Comparison of ENCODE assay signal across 12 cellular contexts in genomic region chr17:49022391-49022941, GRCh38. TPM values are rescaled to one million over a fixed set of nuclear protein-coding genes. Genes with fewer than 3 reads are reported as not detected.
A peak's percentile ranks its signal among the peaks of the same experiment; 100 is the strongest.
DNase-seq lines count a peak whose midpoint lies in the region; ATAC-seq and TF ChIP-seq lines count a peak whose summit lies in the region.
"Had no signal": no experiment of that assay in that cellular context is flagged by ENCODE, and none has a peak within 500 bp of the region (broad histone marks: within the 10 kb centered on the region; RNA-seq: fewer than 3 reads in every experiment).

No MANE protein-coding gene starts in this region.

- no peak overlapping the region for H3K4me2 ChIP-seq in PC-3 (ENCODE audit: low read length)

- H3K4me1 ChIP-seq in PC-3 (ENCODE audit: insufficient read depth, low read length) (no peaks in the 10 kb centered on the region), endodermal cell (ENCODE audit: control insufficient read depth, insufficient read depth, low read length) (peaks cover 28% of the 10 kb centered on the region)
- H3K4me1 ChIP-seq: prostate gland had no signal

- POLR2A ChIA-PET in PC-3 (lab: Charles Lee; ENCODE audit: unreplicated experiment): no interaction called here

- H3K4me3 ChIP-seq in PC-3 (ENCODE audit: low read length) (no peak overlapping the region), endodermal cell (ENCODE audit: low read length) (peak overlapping the region; percentile 68)
- H3K4me3 ChIP-seq: prostate gland had no signal

- no peak overlapping the region for H3K9ac ChIP-seq in PC-3 (ENCODE audit: low read length)
- peak overlapping the region; percentile 59 for H3K9ac ChIP-seq in endodermal cell (ENCODE audit: extremely low read depth, low read length, poor library complexity, severe bottlenecking)

- H3K36me3 ChIP-seq in PC-3 (ENCODE audit: low read depth, low read length): no peaks in the 10 kb centered on the region
- H3K36me3 ChIP-seq in endodermal cell (ENCODE audit: control insufficient read depth, insufficient read depth, low read length): peaks cover 54% of the 10 kb centered on the region
- H3K36me3 ChIP-seq: prostate gland had no signal

- CTCF ChIA-PET in PC-3 (lab: Charles Lee): no interaction called here

- no peaks in the 10 kb centered on the region for H3K79me2 ChIP-seq in PC-3 (ENCODE audit: low read length)

- peaks cover 51% of the 10 kb centered on the region for H3K4me1 Mint-ChIP-seq in endodermal cell
- H3K4me1 Mint-ChIP-seq in nephron: peaks cover 46% of the 10 kb centered on the region
- no peaks in the 10 kb centered on the region for H3K4me1 Mint-ChIP-seq in activated T-helper 17 cell treated with anti-CD3 and anti-CD28 coated beads, Interleukin-2, amount 50 U/mL, for 72 hours

- TF ChIP-seq CTCF in PC-3 (conservative IDR thresholded peaks at IDR 0.05; ENCODE audit: low read depth, low read length): no peak
- no peak for TF ChIP-seq CTCF in endodermal cell (conservative IDR thresholded peaks at IDR 0.05)
- no peak for TF ChIP-seq CTCF in nephron (IDR thresholded peaks at IDR 0.05; ENCODE audit: unreplicated experiment in 3 of 3)

- no peaks in the 10 kb centered on the region for H3K9me3 Mint-ChIP-seq in endodermal cell
- H3K9me3 Mint-ChIP-seq in nephron: no peaks in the 10 kb centered on the region
- no peaks in the 10 kb centered on the region for H3K9me3 Mint-ChIP-seq in activated T-helper 17 cell treated with anti-CD3 and anti-CD28 coated beads, Interleukin-2, amount 50 U/mL, for 72 hours
- H3K9me3 Mint-ChIP-seq: CD8-positive, alpha-beta T cell had no signal

- no peak overlapping the region for H3K27ac ChIP-seq in PC-3 (ENCODE audit: low read length)
- H3K27ac ChIP-seq in endodermal cell (ENCODE audit: low read depth, low read length): peak overlapping the region; percentile 95
- H3K27ac ChIP-seq: prostate gland had no signal

- in situ Hi-C loops in Caki2 (cut with HindIII; ENCODE audit: low pct_unique_long_range_greater_than_20kb, low sequenced_read_pairs): no loop called here

- H3K9me3 ChIP-seq in PC-3 (ENCODE audit: low read length) (no peaks in the 10 kb centered on the region), endodermal cell (ENCODE audit: control insufficient read depth, low read length) (no peaks in the 10 kb centered on the region)
- H3K9me3 ChIP-seq: prostate gland had no signal

- H4K20me1 ChIP-seq in PC-3 (ENCODE audit: low read length): no peaks in the 10 kb centered on the region

- H3K36me3 Mint-ChIP-seq in endodermal cell (ENCODE audit: low read depth) (peaks cover 52% of the 10 kb centered on the region), nephron (ENCODE audit: low read depth) (peaks cover 29% of the 10 kb centered on the region)
- no peaks in the 10 kb centered on the region for H3K36me3 Mint-ChIP-seq in activated T-helper 17 cell treated with anti-CD3 and anti-CD28 coated beads, Interleukin-2, amount 50 U/mL, for 72 hours (ENCODE audit: low read depth)
- H3K36me3 Mint-ChIP-seq: CD8-positive, alpha-beta T cell had no signal

- no peak overlapping the region for H2AFZ ChIP-seq in PC-3 (ENCODE audit: low read length)

- ATAC-seq in PC-3: no peak; the same call in 1 of the 2 replicates
- no peak for ATAC-seq in activated T-helper 17 cell treated with anti-CD3 and anti-CD28 coated beads, Interleukin-2, amount 50 U/mL, for 72 hours (replicated peaks)
- ATAC-seq: activated CD8-positive, alpha-beta T cell treated with anti-CD3 and anti-CD28 coated beads, Interleukin-2, amount 10 ng/mL, durations not matched to agents 7 days and 5 days; CD8-positive, alpha-beta T cell had no signal

- WGBS in endodermal cell (ENCODE audit: insufficient coverage in 1 of 2, insufficient read length in 1 of 2), 2 experiments: 0 to 1% methylated on average over 2 to 6 of the region's 6 CpGs

- intact Hi-C loops in PC-3 (cut with micrococcal nuclease): no loop called here

- no TSS peak for BruUV-seq in PC-3 (replicated peaks; lab: Mats Ljungman, UMichigan)

- H3K27ac Mint-ChIP-seq in endodermal cell (peak overlapping the region; percentile 98), nephron (peak overlapping the region; percentile 93 to 97 (median 96))
- H3K27ac Mint-ChIP-seq in activated T-helper 17 cell treated with anti-CD3 and anti-CD28 coated beads, Interleukin-2, amount 50 U/mL, for 72 hours: no peak overlapping the region
- H3K27ac Mint-ChIP-seq: activated CD8-positive, alpha-beta T cell treated with anti-CD3 and anti-CD28 coated beads, Interleukin-2, amount 10 ng/mL, durations not matched to agents 7 days and 5 days; CD8-positive, alpha-beta T cell had no signal

- H3K27me3 ChIP-seq in PC-3 (ENCODE audit: low read length) (no peaks in the 10 kb centered on the region), endodermal cell (ENCODE audit: control insufficient read depth, insufficient read depth, low read length, poor library complexity, severe bottlenecking) (no peaks in the 10 kb centered on the region)

- no peaks in the 10 kb centered on the region for H3F3A ChIP-seq in PC-3 (ENCODE audit: low read length, unreplicated experiment)

- H3K9me2 ChIP-seq in PC-3 (replicated peaks; ENCODE audit: low read length): no peaks in the 10 kb centered on the region

- H3K27me3 Mint-ChIP-seq in endodermal cell (ENCODE audit: insufficient read depth) (no peaks in the 10 kb centered on the region), nephron (ENCODE audit: low read depth) (no peaks in the 10 kb centered on the region)
- H3K27me3 Mint-ChIP-seq in activated T-helper 17 cell treated with anti-CD3 and anti-CD28 coated beads, Interleukin-2, amount 50 U/mL, for 72 hours: peaks cover 6% of the 10 kb centered on the region

- H3K4me3 Mint-ChIP-seq in endodermal cell: peak overlapping the region; percentile 43
- peak overlapping the region; percentile 20 to 58 (median 23) for H3K4me3 Mint-ChIP-seq in nephron
- H3K4me3 Mint-ChIP-seq in activated T-helper 17 cell treated with anti-CD3 and anti-CD28 coated beads, Interleukin-2, amount 50 U/mL, for 72 hours: no peak overlapping the region
- H3K4me3 Mint-ChIP-seq: activated CD8-positive, alpha-beta T cell treated with anti-CD3 and anti-CD28 coated beads, Interleukin-2, amount 10 ng/mL, durations not matched to agents 7 days and 5 days; CD8-positive, alpha-beta T cell had no signal

- DNase-seq in Caki2 (ENCODE audit: low read depth) (peak; percentile 54), PC-3 (peak; percentile 42), endodermal cell (peak; percentile 98), NCI-H1417 treated with DMSO at 0.1 percent for 48 hours (lab: John Stamatoyannopoulos, UW) (no peak), AML-193 (lab: John Stamatoyannopoulos, UW) (no peak), Kasumi-1 (lab: John Stamatoyannopoulos, UW) (no peak)
- DNase-seq: activated CD8-positive, alpha-beta T cell treated with anti-CD3 and anti-CD28 coated beads, Interleukin-2, amount 10 ng/mL, durations not matched to agents 7 days and 5 days; CD8-positive, alpha-beta T cell; NCI-H2171 had no signal

RNA-seq across cellular contexts. Expression of gene IGF2BP1, which starts 25.3 kb away (rescaled TPM):
- 0.29 and 1.2 TPM in 2 replicates for total RNA-seq in Caki2 (2014; rRNA removed; shearing (Covaris generic); ENCODE audit: low replicate concordance)
- total RNA-seq in PC-3 (2014; rRNA removed) (1.2 and 1.3 TPM in 2 replicates), endodermal cell (100 to 1,000 TPM; 333 to 360 TPM)
- polyA plus RNA-seq in endodermal cell (2013, experiment 1 of 2): 139 TPM
- 139 TPM for polyA plus RNA-seq in endodermal cell (2013, experiment 2 of 2)
- under 1 TPM in 1 of 2 donors, not detected in 1; 0.63 TPM for total RNA-seq in activated T-helper 17 cell treated with anti-CD3 and anti-CD28 coated beads, Interleukin-2, amount 50 U/mL, for 72 hours
- total RNA-seq: activated CD8-positive, alpha-beta T cell treated with anti-CD3 and anti-CD28 coated beads, Interleukin-2, amount 10 ng/mL, durations not matched to agents 7 days and 5 days; CD8-positive, alpha-beta T cell had no signal

RNA-seq across cellular contexts. Expression of gene GIP, which starts 54.1 kb away (rescaled TPM):
- not detected in 2 replicates for total RNA-seq in Caki2 (2014; rRNA removed; shearing (Covaris generic); ENCODE audit: low replicate concordance)
- total RNA-seq in PC-3 (2014; rRNA removed) (not detected in 2 replicates), endodermal cell (1 to 10 TPM in 1 of 2 donors, not detected in 1; 1.1 TPM)
- not detected for polyA plus RNA-seq in endodermal cell (2013, experiment 1 of 2)
- 0.87 TPM for polyA plus RNA-seq in endodermal cell (2013, experiment 2 of 2)
- total RNA-seq in activated T-helper 17 cell treated with anti-CD3 and anti-CD28 coated beads, Interleukin-2, amount 50 U/mL, for 72 hours: not detected
- total RNA-seq: activated CD8-positive, alpha-beta T cell treated with anti-CD3 and anti-CD28 coated beads, Interleukin-2, amount 10 ng/mL, durations not matched to agents 7 days and 5 days; CD8-positive, alpha-beta T cell; prostate gland had no signal

Comparison
In these comparisons a context has a peak if more than half of its experiments do, and no peak if none do; other contexts are left out.
1. DNase-seq: peak in Caki2 (single experiment), PC-3 (single experiment) and endodermal cell (single experiment); none in NCI-H1417 treated with DMSO at 0.1 percent for 48 hours (single experiment), AML-193 (0 of 2) and Kasumi-1 (0 of 2).
2. RNA of gene IGF2BP1, which starts 25.3 kb away (total RNA-seq): 333 to 360 TPM in endodermal cell; 1.2 to 1.3 TPM in PC-3, 0.29 to 1.2 TPM in Caki2 and 0.63 TPM in activated T-helper 17 cell treated with anti-CD3 and anti-CD28 coated beads, Interleukin-2, amount 50 U/mL, for 72 hours; every median in the first group is over 100 times any median in the second.